Comparison of ENCODE assay signal across 11 cellular contexts in the genomic region with DNA sequence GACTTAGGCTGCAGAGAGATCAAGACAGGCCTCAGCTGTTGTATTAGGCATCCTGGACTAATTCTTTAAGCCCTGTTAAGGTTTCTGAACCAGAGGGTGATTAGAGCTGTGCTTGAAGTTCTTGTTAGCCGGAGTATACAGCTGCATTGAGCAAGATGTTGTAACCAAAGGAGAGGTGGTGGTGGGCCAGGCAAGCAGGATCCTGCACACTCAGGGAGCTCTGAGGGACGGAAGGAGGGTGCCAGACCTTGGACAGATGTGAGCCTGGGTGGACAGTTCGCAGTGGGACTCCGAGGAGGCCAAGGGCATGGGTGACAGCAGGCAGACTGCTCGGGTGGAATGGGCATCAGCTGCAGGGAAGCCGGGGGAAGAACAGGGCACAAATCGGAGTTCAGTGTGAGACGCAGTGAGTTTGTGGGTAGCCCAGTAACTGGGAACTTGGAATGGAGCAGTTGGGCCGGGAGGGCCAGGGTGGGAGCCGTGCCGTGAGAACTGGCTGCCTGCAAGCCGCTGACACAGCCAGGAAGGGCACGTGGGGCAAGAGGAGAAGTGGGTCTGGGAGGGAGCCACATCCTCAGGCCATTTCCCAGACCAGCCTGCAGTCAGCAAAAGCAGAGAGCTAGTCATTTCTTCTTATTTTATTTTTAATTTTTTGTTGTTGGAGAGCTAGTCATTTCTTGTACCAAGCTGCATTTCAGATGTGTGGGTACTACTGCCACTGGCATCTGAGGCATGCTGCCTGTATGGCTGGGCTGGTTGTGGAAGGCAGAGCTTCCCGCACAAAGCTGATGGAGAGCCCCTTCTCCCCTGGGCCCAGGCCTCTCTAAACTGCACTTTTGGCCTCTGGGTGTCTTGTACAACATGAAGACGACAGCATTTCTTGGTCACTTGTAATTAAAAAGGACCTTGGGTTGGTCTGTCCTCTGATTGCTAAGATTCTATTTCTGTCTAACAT.
A peak's percentile ranks its signal among the peaks of the same experiment; 100 is the strongest.
DNase-seq lines count a peak whose midpoint lies in the region; ATAC-seq, FAIRE-seq and TF ChIP-seq lines count a peak whose summit lies in the region.
"Had no signal": no experiment of that assay in that cellular context is flagged by ENCODE, and none has a peak within 500 bp of the region (broad histone marks: within the 10 kb centered on the region; RNA-seq: fewer than 3 reads in every experiment).

No MANE protein-coding gene starts in this region.

- POLR2A ChIA-PET in endothelial cell of umbilical vein (lab: Charles Lee): no interaction called here

- TF ChIP-seq EP300 in suprapubic skin (IDR thresholded peaks at IDR 0.05): no peak

- H3K9me3 ChIP-seq in KOPT-K1 (ENCODE audit: insufficient read depth, low read length, poor library complexity, severe bottlenecking) (no peaks in the 10 kb centered on the region), endothelial cell of umbilical vein (replicated peaks; ENCODE audit: control insufficient read depth, insufficient read depth, low read length) (no peaks in the 10 kb centered on the region), lower lobe of right lung (no peaks in the 10 kb centered on the region), suprapubic skin (no peaks in the 10 kb centered on the region)

- H3K4me2 ChIP-seq in endothelial cell of umbilical vein (ENCODE audit: insufficient read depth, low read length): no peak overlapping the region

- BruUV-seq in endothelial cell of umbilical vein (replicated peaks; lab: Mats Ljungman, UMichigan): no TSS peak

- intact Hi-C loops in endothelial cell of umbilical vein (cut with micrococcal nuclease) (no loop called here), lower lobe of right lung (cut with DNase I) (no loop called here)
- intact Hi-C loops in activated T-helper 2 cell treated with anti-CD3 and anti-CD28 coated beads, Interferon-gamma antibody, Interleukin-2, Interleukin-4, amounts not matched to agents 10 μg/mL and 5 μg/mL and 100 μg/mL, durations not matched to agents 14 hours and 24 hours and 36 hours (cut with micrococcal nuclease): no loop called here

- no peaks in the 10 kb centered on the region for H3K9me1 ChIP-seq in endothelial cell of umbilical vein (replicated peaks; ENCODE audit: control insufficient read depth, extremely low read depth, insufficient read depth, low read length)

- dilution Hi-C loops in endothelial cell of umbilical vein (cut with MboI; ENCODE audit: extremely low pct_ligation_motif_present, low sequenced_read_pairs): no loop called here

- H3K4me1 Mint-ChIP-seq in activated T-helper 2 cell treated with anti-CD3 and anti-CD28 coated beads, Interferon-gamma antibody, Interleukin-2, Interleukin-4, amounts not matched to agents 10 μg/mL and 5 μg/mL and 100 μg/mL, durations not matched to agents 14 hours and 24 hours and 36 hours (ENCODE audit: low read depth): no peaks in the 10 kb centered on the region
- H3K4me1 Mint-ChIP-seq: stimulated activated effector memory CD8-positive, alpha-beta T cell treated with anti-CD3 and anti-CD28 coated beads, Interleukin-12 subunit alpha, Interleukin-12 subunit beta, amount 100 ng/mL, for 72 hours had no signal

- H3K4me1 ChIP-seq in endothelial cell of umbilical vein (ENCODE audit: control insufficient read depth, extremely low read depth, insufficient read depth, low read length): no peaks in the 10 kb centered on the region
- H3K4me1 ChIP-seq in lower lobe of right lung: peaks cover 46% of the 10 kb centered on the region
- H3K4me1 ChIP-seq in suprapubic skin: peaks cover 10% of the 10 kb centered on the region

- H3K4me3 ChIP-seq in endothelial cell of umbilical vein (replicated peaks in 1 of 3; ENCODE audit: insufficient read depth in 1 of 3, low read depth in 1 of 3, low read length in 3 of 3) (no peak overlapping the region), lower lobe of right lung (no peak overlapping the region), suprapubic skin (no peak overlapping the region)

- H3K27me3 Mint-ChIP-seq in activated T-helper 2 cell treated with anti-CD3 and anti-CD28 coated beads, Interferon-gamma antibody, Interleukin-2, Interleukin-4, amounts not matched to agents 10 μg/mL and 5 μg/mL and 100 μg/mL, durations not matched to agents 14 hours and 24 hours and 36 hours (ENCODE audit: low read depth): no peaks in the 10 kb centered on the region

- TF ChIP-seq POLR2A in endothelial cell of umbilical vein (IDR thresholded peaks at IDR 0.05; ENCODE audit: low read depth, low read length) (no peak), suprapubic skin (IDR thresholded peaks at IDR 0.05) (no peak)

- peak overlapping the region; percentile 100 for H3K27ac ChIP-seq in KOPT-K1 (ENCODE audit: low read depth, low read length, poor library complexity, severe bottlenecking)
- H3K27ac ChIP-seq in endothelial cell of umbilical vein (ENCODE audit: insufficient read depth, low read depth, low read length): no peak overlapping the region
- peak overlapping the region; percentile 41 for H3K27ac ChIP-seq in lower lobe of right lung
- H3K27ac ChIP-seq in suprapubic skin: peak overlapping the region; percentile 11

- no peaks in the 10 kb centered on the region for H3K9me3 Mint-ChIP-seq in activated T-helper 2 cell treated with anti-CD3 and anti-CD28 coated beads, Interferon-gamma antibody, Interleukin-2, Interleukin-4, amounts not matched to agents 10 μg/mL and 5 μg/mL and 100 μg/mL, durations not matched to agents 14 hours and 24 hours and 36 hours
- H3K9me3 Mint-ChIP-seq: stimulated activated effector memory CD8-positive, alpha-beta T cell treated with anti-CD3 and anti-CD28 coated beads, Interleukin-12 subunit alpha, Interleukin-12 subunit beta, amount 100 ng/mL, for 72 hours had no signal

- no peaks in the 10 kb centered on the region for H4K20me1 ChIP-seq in endothelial cell of umbilical vein (replicated peaks; ENCODE audit: control insufficient read depth, extremely low read depth, insufficient read depth, low read length)

- H3K79me2 ChIP-seq in endothelial cell of umbilical vein (ENCODE audit: control insufficient read depth, insufficient read depth, low read length): no peaks in the 10 kb centered on the region

- H3K36me3 Mint-ChIP-seq in activated T-helper 2 cell treated with anti-CD3 and anti-CD28 coated beads, Interferon-gamma antibody, Interleukin-2, Interleukin-4, amounts not matched to agents 10 μg/mL and 5 μg/mL and 100 μg/mL, durations not matched to agents 14 hours and 24 hours and 36 hours (ENCODE audit: low read depth): peaks cover 13% of the 10 kb centered on the region

- no peaks in the 10 kb centered on the region for H3K36me3 ChIP-seq in KOPT-K1 (ENCODE audit: insufficient read depth, low read length)
- H3K36me3 ChIP-seq in endothelial cell of umbilical vein (ENCODE audit: control insufficient read depth in 2 of 2, extremely low read depth in 1 of 2, insufficient read depth in 2 of 2, low read length in 2 of 2): peaks cover 8 to 34% of the 10 kb centered on the region in 2 experiments
- peaks cover 76% of the 10 kb centered on the region for H3K36me3 ChIP-seq in lower lobe of right lung
- H3K36me3 ChIP-seq in suprapubic skin: peaks cover 79% of the 10 kb centered on the region

- DNase-seq in endothelial cell of umbilical vein (ENCODE audit: low read depth, low spot score): peak; percentile 68
- no peak for DNase-seq in lower lobe of right lung
- DNase-seq in suprapubic skin (ENCODE audit: low spot score in 2 of 2): no peak
- DNase-seq in T-helper 1 cell: no peak
- no peak for DNase-seq in activated T-helper 2 cell treated with anti-CD3 and anti-CD28 coated beads, Interferon-gamma antibody, Interleukin-2, Interleukin-4, amounts not matched to agents 10 μg/mL and 5 μg/mL and 100 μg/mL, durations not matched to agents 14 hours and 24 hours and 36 hours (ENCODE audit: low spot score)
- no peak for DNase-seq in G401 (ENCODE audit: low spot score)
- DNase-seq: NCI-H1417 treated with DMSO at 0.1 percent for 48 hours; NK-92 treated with Interleukin-12 subunit alpha and Interleukin-12 subunit beta, amount 100 ng/mL, for 24 hours had no signal

- H3K27ac Mint-ChIP-seq in activated T-helper 2 cell treated with anti-CD3 and anti-CD28 coated beads, Interferon-gamma antibody, Interleukin-2, Interleukin-4, amounts not matched to agents 10 μg/mL and 5 μg/mL and 100 μg/mL, durations not matched to agents 14 hours and 24 hours and 36 hours: no peak overlapping the region

- no peak for FAIRE-seq in endothelial cell of umbilical vein (lab: Jason Lieb, UNC)

- in situ Hi-C loops in G401 (cut with HindIII; ENCODE audit: low sequenced_read_pairs): no loop called here

- 55% methylated on average over 15 of the region's 15 CpGs for WGBS in suprapubic skin

- H3K4me3 Mint-ChIP-seq in activated T-helper 2 cell treated with anti-CD3 and anti-CD28 coated beads, Interferon-gamma antibody, Interleukin-2, Interleukin-4, amounts not matched to agents 10 μg/mL and 5 μg/mL and 100 μg/mL, durations not matched to agents 14 hours and 24 hours and 36 hours (ENCODE audit: low read depth): no peak overlapping the region
- H3K4me3 Mint-ChIP-seq: stimulated activated effector memory CD8-positive, alpha-beta T cell treated with anti-CD3 and anti-CD28 coated beads, Interleukin-12 subunit alpha, Interleukin-12 subunit beta, amount 100 ng/mL, for 72 hours had no signal

- H3K9ac ChIP-seq in endothelial cell of umbilical vein (replicated peaks; ENCODE audit: extremely low read depth, insufficient read depth, low read length): no peak overlapping the region

- no peak overlapping the region for H2AFZ ChIP-seq in endothelial cell of umbilical vein (ENCODE audit: low read depth, low read length)

- TF ChIP-seq CTCF in endothelial cell of umbilical vein (IDR thresholded peaks at IDR 0.05; ENCODE audit: extremely low read depth in 1 of 2, insufficient read depth in 1 of 2, low read depth in 1 of 2, low read length in 2 of 2) (no peak), lower lobe of right lung (IDR thresholded peaks at IDR 0.05) (no peak), suprapubic skin (IDR thresholded peaks at IDR 0.05) (no peak)

- H3K27me3 ChIP-seq in endothelial cell of umbilical vein (ENCODE audit: control insufficient read depth in 2 of 2, insufficient read depth in 2 of 2, low read length in 2 of 2) (no peaks in the 10 kb centered on the region), lower lobe of right lung (ENCODE audit: low read depth) (no peaks in the 10 kb centered on the region), suprapubic skin (no peaks in the 10 kb centered on the region)

- CTCF ChIA-PET in endothelial cell of umbilical vein (lab: Charles Lee): interaction anchor here (0.6 kb wide), 1 partner anchor 64 kb away, joined by 3 read pairs; no protein-coding TSS in a partner anchor

- ATAC-seq in lower lobe of right lung: peak in 1 of 2 donors; percentile 45
- ATAC-seq in HG02588 (IDR thresholded peaks at IDR 0.05; ENCODE audit: unreplicated experiment): no peak
- ATAC-seq: stimulated activated effector memory CD8-positive, alpha-beta T cell treated with anti-CD3 and anti-CD28 coated beads, Interleukin-12 subunit alpha, Interleukin-12 subunit beta, amount 100 ng/mL, for 72 hours had no signal

TF ChIP-seq in endothelial cell of umbilical vein, 7 proteins besides CTCF, POLR2A, EP300 and RAD21 (continues in another document):
- no peak for TF ChIP-seq POLR2AphosphoS5 (IDR thresholded peaks at IDR 0.05; ENCODE audit: insufficient read depth, low read depth, low read length)
- no peak for TF ChIP-seq EZH2 (IDR thresholded peaks at IDR 0.05; ENCODE audit: borderline replicate concordance, low read depth, low read length, severe bottlenecking)
- TF ChIP-seq JUN (IDR thresholded peaks at IDR 0.05; ENCODE audit: borderline replicate concordance, insufficient read depth, insufficient read length, low read depth): no peak
